In genomic region chr3:170840291-170840859, GRCh38 we compare ENCODE assay signal across 22 cellular contexts. TPM values are rescaled to one million over a fixed set of nuclear protein-coding genes. Genes with fewer than 3 reads are reported as not detected.
DNase-seq lines count a peak whose midpoint lies in the region; ATAC-seq, FAIRE-seq and TF ChIP-seq lines count a peak whose summit lies in the region.
"Had no signal": no experiment of that assay in that cellular context is flagged by ENCODE, and none has a peak within 500 bp of the region (broad histone marks: within the 10 kb centered on the region; RNA-seq: fewer than 3 reads in every experiment).

No MANE protein-coding gene starts in this region.

- H2AFZ ChIP-seq in Karpas-422 (ENCODE audit: low read length) (no peak overlapping the region), endothelial cell of umbilical vein (ENCODE audit: low read depth, low read length) (no peak overlapping the region)
- H2AFZ ChIP-seq: neural progenitor cell had no signal

- no peaks in the 10 kb centered on the region for H3K9me3 Mint-ChIP-seq in osteocyte (ENCODE audit: unreplicated experiment)

- no peak overlapping the region for H3K27ac ChIP-seq in Karpas-422 (ENCODE audit: low read length)
- no peak overlapping the region for H3K27ac ChIP-seq in endothelial cell of umbilical vein (ENCODE audit: insufficient read depth, low read depth, low read length)
- H3K27ac ChIP-seq: body of pancreas, neural progenitor cell, SJSA1, vagina had no signal

- H4K20me1 ChIP-seq in Karpas-422 (ENCODE audit: insufficient read depth, low read depth, low read length): no peaks in the 10 kb centered on the region
- H4K20me1 ChIP-seq in endothelial cell of umbilical vein (replicated peaks; ENCODE audit: control insufficient read depth, extremely low read depth, insufficient read depth, low read length): no peaks in the 10 kb centered on the region

- peak overlapping the region; percentile 59 for H3K27ac Mint-ChIP-seq in osteocyte (ENCODE audit: unreplicated experiment)
- H3K27ac Mint-ChIP-seq: activated CD4-positive, alpha-beta memory T cell treated with anti-CD3 and anti-CD28 coated beads for 36 hours; neural progenitor cell; WTC11 had no signal

- TF ChIP-seq POLR2A in endothelial cell of umbilical vein (IDR thresholded peaks at IDR 0.05; ENCODE audit: low read depth, low read length): no peak

- H3K9me3 ChIP-seq in Karpas-422 (ENCODE audit: low read length) (no peaks in the 10 kb centered on the region), endothelial cell of umbilical vein (replicated peaks; ENCODE audit: control insufficient read depth, insufficient read depth, low read length) (no peaks in the 10 kb centered on the region)
- H3K9me3 ChIP-seq: body of pancreas, SJSA1, vagina had no signal

- H3K4me3 ChIP-seq in BJ (ENCODE audit: low read depth, low read length) (no peak overlapping the region), Karpas-422 (ENCODE audit: low read length) (no peak overlapping the region), endothelial cell of umbilical vein (replicated peaks in 1 of 3; ENCODE audit: insufficient read depth in 1 of 3, low read depth in 1 of 3, low read length in 3 of 3) (no peak overlapping the region)
- H3K4me3 ChIP-seq: body of pancreas, neural progenitor cell, SJSA1, vagina had no signal

- BruUV-seq in endothelial cell of umbilical vein (replicated peaks; lab: Mats Ljungman, UMichigan): no TSS peak

- no peak for ATAC-seq in HG03139 (IDR thresholded peaks at IDR 0.05; ENCODE audit: unreplicated experiment)
- ATAC-seq in GM18867 (IDR thresholded peaks at IDR 0.05; ENCODE audit: unreplicated experiment): no peak
- no peak for ATAC-seq in esophagus mucosa
- ATAC-seq in GM19324 (IDR thresholded peaks at IDR 0.05; ENCODE audit: low FRiP score, unreplicated experiment): no peak
- ATAC-seq: body of pancreas, left colon, WTC11 had no signal

- peaks cover 38% of the 10 kb centered on the region for H3K4me1 Mint-ChIP-seq in osteocyte (ENCODE audit: unreplicated experiment)

- H3K4me1 ChIP-seq in Karpas-422 (ENCODE audit: low read length) (no peaks in the 10 kb centered on the region), endothelial cell of umbilical vein (ENCODE audit: control insufficient read depth, extremely low read depth, insufficient read depth, low read length) (no peaks in the 10 kb centered on the region)
- H3K4me1 ChIP-seq: body of pancreas, SJSA1, vagina had no signal

- no peaks in the 10 kb centered on the region for H3K9me1 ChIP-seq in endothelial cell of umbilical vein (replicated peaks; ENCODE audit: control insufficient read depth, extremely low read depth, insufficient read depth, low read length)

- H3K79me2 ChIP-seq in Karpas-422 (ENCODE audit: low read length) (no peaks in the 10 kb centered on the region), endothelial cell of umbilical vein (ENCODE audit: control insufficient read depth, insufficient read depth, low read length) (no peaks in the 10 kb centered on the region)

- FAIRE-seq in endothelial cell of umbilical vein (lab: Jason Lieb, UNC): no peak
- FAIRE-seq: colon, GM19239 had no signal

- no peaks in the 10 kb centered on the region for H3K9me2 ChIP-seq in Karpas-422 (replicated peaks; ENCODE audit: insufficient read depth, low read length)

- DNase-seq in BJ (ENCODE audit: low read depth) (peak; percentile 27), Karpas-422 (peak; percentile 5), endothelial cell of umbilical vein (ENCODE audit: low read depth, low spot score) (peak; percentile 89), osteocyte (ENCODE audit: extremely low spot score, unreplicated experiment) (no peak)
- DNase-seq: activated CD4-positive, alpha-beta memory T cell treated with anti-CD3 and anti-CD28 coated beads for 36 hours; activated naive CD4-positive, alpha-beta T cell treated with Interleukin-2 at 50 U/mL for 16 hours; activated T-cell treated with anti-CD3 and anti-CD28 coated beads, Interleukin-2, amount 50 U/mL, for 1 hour; body of pancreas; H7; left colon; NCI-H1417; NCI-H82 had no signal

- POLR2A ChIA-PET in BJ (lab: Charles Lee): interaction anchor here (0.7 to 1.5 kb wide), 2 partner anchors 30 to 370 kb away, joined by 3 to 4 read pairs; partner anchors contain the start of gene RPL22L1
- POLR2A ChIA-PET in endothelial cell of umbilical vein (lab: Charles Lee): interaction anchor here (0.9 kb wide), 1 partner anchor 29 kb away, joined by 3 read pairs; no protein-coding TSS in a partner anchor

- H3K27me3 ChIP-seq in BJ (ENCODE audit: control insufficient read depth, insufficient read depth, low read length) (peaks cover 1% of the 10 kb centered on the region; the same call in 1 of the 2 replicates), Karpas-422 (ENCODE audit: low read length) (no peaks in the 10 kb centered on the region), endothelial cell of umbilical vein (ENCODE audit: control insufficient read depth in 2 of 2, insufficient read depth in 2 of 2, low read length in 2 of 2) (peaks cover 1 to 2% of the 10 kb centered on the region in 2 experiments)
- H3K27me3 ChIP-seq: body of pancreas, neural progenitor cell, SJSA1, vagina had no signal

- TF ChIP-seq CTCF in BJ (IDR thresholded peaks at IDR 0.05; ENCODE audit: insufficient read depth, low read depth, low read length): no peak
- TF ChIP-seq CTCF in endothelial cell of umbilical vein (IDR thresholded peaks at IDR 0.05; ENCODE audit: extremely low read depth in 1 of 2, insufficient read depth in 1 of 2, low read depth in 1 of 2, low read length in 2 of 2): no peak
- TF ChIP-seq CTCF in osteocyte (IDR thresholded peaks at IDR 0.05): no peak

- H3K36me3 ChIP-seq in BJ (ENCODE audit: control insufficient read depth, insufficient read depth, low read length) (no peaks in the 10 kb centered on the region), Karpas-422 (ENCODE audit: insufficient read depth, low read length) (no peaks in the 10 kb centered on the region), endothelial cell of umbilical vein (ENCODE audit: control insufficient read depth in 2 of 2, extremely low read depth in 1 of 2, insufficient read depth in 2 of 2, low read length in 2 of 2) (no peaks in the 10 kb centered on the region)
- H3K36me3 ChIP-seq: neural progenitor cell, SJSA1, vagina had no signal

- H3K9ac ChIP-seq in Karpas-422 (ENCODE audit: low read length) (no peak overlapping the region), endothelial cell of umbilical vein (replicated peaks; ENCODE audit: extremely low read depth, insufficient read depth, low read length) (no peak overlapping the region)
- H3K9ac ChIP-seq: neural progenitor cell had no signal

- H3K4me2 ChIP-seq in Karpas-422 (ENCODE audit: low read depth, low read length, poor library complexity, severe bottlenecking) (no peak overlapping the region), endothelial cell of umbilical vein (ENCODE audit: insufficient read depth, low read length) (no peak overlapping the region)
- H3K4me2 ChIP-seq: neural progenitor cell had no signal

- dilution Hi-C loops in endothelial cell of umbilical vein (cut with MboI; ENCODE audit: extremely low pct_ligation_motif_present, low sequenced_read_pairs): no loop called here

- H3K27me3 Mint-ChIP-seq in osteocyte (ENCODE audit: unreplicated experiment): peaks cover 5% of the 10 kb centered on the region

- H3K36me3 Mint-ChIP-seq in osteocyte (ENCODE audit: unreplicated experiment): peaks cover 2% of the 10 kb centered on the region
- H3K36me3 Mint-ChIP-seq: activated CD4-positive, alpha-beta memory T cell treated with anti-CD3 and anti-CD28 coated beads for 36 hours; neural progenitor cell had no signal

- CTCF ChIA-PET in BJ (lab: Yijun Ruan, JAX) (interaction anchor here (0.6 to 1.7 kb wide), 6 partner anchors 28 to 531 kb away, joined by 3 to 9 read pairs (median 3); no protein-coding TSS in a partner anchor), endothelial cell of umbilical vein (lab: Charles Lee) (interaction anchor here (0.8 to 4.6 kb wide), 8 partner anchors 8 to 429 kb away, joined by 3 to 25 read pairs (median 4); no protein-coding TSS in a partner anchor)

- intact Hi-C loops in endothelial cell of umbilical vein (cut with micrococcal nuclease): loop anchor here (10.0 kb wide), 2 partner anchors 536 to 656 kb away; partner anchors contain the start of gene PHC3

- H3K4me3 Mint-ChIP-seq in osteocyte (ENCODE audit: unreplicated experiment): no peak overlapping the region
- H3K4me3 Mint-ChIP-seq: activated CD4-positive, alpha-beta memory T cell treated with anti-CD3 and anti-CD28 coated beads for 36 hours; neural progenitor cell; WTC11 had no signal

TF ChIP-seq in endothelial cell of umbilical vein, 7 proteins besides CTCF, POLR2A, EP300 and RAD21:
- TF ChIP-seq, protein P1, sequence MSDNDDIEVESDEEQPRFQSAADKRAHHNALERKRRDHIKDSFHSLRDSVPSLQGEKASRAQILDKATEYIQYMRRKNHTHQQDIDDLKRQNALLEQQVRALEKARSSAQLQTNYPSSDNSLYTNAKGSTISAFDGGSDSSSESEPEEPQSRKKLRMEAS (IDR thresholded peaks at IDR 0.05; ENCODE audit: insufficient read depth, insufficient read length): no peak
- no peak for TF ChIP-seq MYC (IDR thresholded peaks at IDR 0.05; ENCODE audit: low read depth, low read length)
- no peak for TF ChIP-seq POLR2AphosphoS5 (IDR thresholded peaks at IDR 0.05; ENCODE audit: insufficient read depth, low read depth, low read length)
- no peak for TF ChIP-seq JUN (IDR thresholded peaks at IDR 0.05; ENCODE audit: borderline replicate concordance, insufficient read depth, insufficient read length, low read depth)
- TF ChIP-seq GATA2 (IDR thresholded peaks at IDR 0.05; ENCODE audit: insufficient read depth, insufficient read length, low read depth, low read length): no peak
- no peak for TF ChIP-seq FOS (IDR thresholded peaks at IDR 0.05; ENCODE audit: borderline replicate concordance, insufficient read depth, low read length)
- no peak for TF ChIP-seq EZH2 (IDR thresholded peaks at IDR 0.05; ENCODE audit: borderline replicate concordance, low read depth, low read length, severe bottlenecking)

RNA-seq across cellular contexts. Expression of gene RPL22L1, which starts 29.6 kb away (rescaled TPM):
- polyA plus RNA-seq in BJ (2011; rRNA removed): 22.1 and 59.4 TPM in 2 replicates
- 3.7 and 4.3 TPM in 2 replicates for polyA minus RNA-seq in BJ (2011; rRNA and poly(A)+ RNA removed)
- 8.4 and 43.1 TPM in 2 replicates for total RNA-seq in Karpas-422 (2014; rRNA removed; shearing (Covaris generic); ENCODE audit: low replicate concordance)
- total RNA-seq in endothelial cell of umbilical vein: 159 and 176 TPM in 2 replicates
- polyA plus RNA-seq in endothelial cell of umbilical vein: 26.3 and 65.0 TPM in 2 replicates
- polyA plus RNA-seq in endothelial cell of umbilical vein (2011; cell fraction: cytosol; rRNA removed): 125 and 170 TPM in 2 replicates
- polyA plus RNA-seq in endothelial cell of umbilical vein (2011; cell fraction: nucleus; rRNA removed): 31.9 and 74.8 TPM in 2 replicates
- 443 and 489 TPM in 2 replicates for polyA plus RNA-seq in endothelial cell of umbilical vein (2012)
- 3.2 and 4.2 TPM in 2 replicates for polyA minus RNA-seq in endothelial cell of umbilical vein
- 8.1 TPM for polyA minus RNA-seq in endothelial cell of umbilical vein (2011; cell fraction: cytosol; rRNA and poly(A)+ RNA removed)
- 11.7 and 20.3 TPM in 2 replicates for polyA minus RNA-seq in endothelial cell of umbilical vein (2011; cell fraction: nucleus; rRNA and poly(A)+ RNA removed)
- total RNA-seq in osteocyte: 39.4 and 43.7 TPM in 2 replicates
- total RNA-seq in esophagus mucosa: 90.3 TPM
